ENCODE assay signal across 10 cellular contexts in the genomic region with DNA sequence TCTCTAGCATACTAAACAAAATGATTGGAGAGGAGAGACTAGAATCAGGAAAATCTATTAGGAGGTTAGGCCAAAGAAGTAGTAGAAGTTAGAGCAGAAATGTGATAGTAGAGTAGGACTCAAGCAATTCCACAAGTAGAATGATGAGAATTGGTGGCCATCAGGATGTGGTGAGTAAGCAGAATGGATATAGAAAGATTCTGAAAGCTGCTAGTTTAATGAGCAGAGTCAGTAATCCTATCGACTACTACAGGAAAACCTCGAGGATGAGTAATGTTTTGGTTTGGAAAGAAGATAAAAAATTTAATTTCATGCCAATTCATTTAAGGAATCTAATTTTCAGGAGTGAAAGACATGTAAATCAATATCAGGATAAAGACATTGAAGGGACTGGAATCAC.
"Had no signal": no experiment of that assay in that cellular context is flagged by ENCODE, and none has a peak within 500 bp of the region (broad histone marks: within the 10 kb centered on the region; RNA-seq: fewer than 3 reads in every experiment).

No MANE protein-coding gene starts in this region.

- H3K27ac ChIP-seq: GM23248 had no signal

- H3K36me3 ChIP-seq: HAP-1 had no signal

- H3K9me3 ChIP-seq: HAP-1 had no signal

- H3K4me3 Mint-ChIP-seq: GM23338, H9, HFFc6 had no signal

- H3K4me2 ChIP-seq: GM23338 had no signal

- H3K9ac ChIP-seq: GM23248 had no signal

- H3K9me3 Mint-ChIP-seq: GM23338, H9 had no signal

- H3K4me1 Mint-ChIP-seq: GM23338, H9 had no signal

- H3K4me1 ChIP-seq: HAP-1 had no signal

- ATAC-seq: GM23338, HCT116 had no signal

- DNase-seq: GM23248, GOT3, H7, H9, HCEC 1CT, HFFc6 had no signal

- FAIRE-seq: H1 had no signal

- H3K27ac Mint-ChIP-seq: GM23338, H9, HFFc6 had no signal

- H2AFZ ChIP-seq: GM23248, GM23338 had no signal

- H3K4me3 ChIP-seq: GM23248, GM23338, HAP-1 had no signal
